In the genomic region with DNA sequence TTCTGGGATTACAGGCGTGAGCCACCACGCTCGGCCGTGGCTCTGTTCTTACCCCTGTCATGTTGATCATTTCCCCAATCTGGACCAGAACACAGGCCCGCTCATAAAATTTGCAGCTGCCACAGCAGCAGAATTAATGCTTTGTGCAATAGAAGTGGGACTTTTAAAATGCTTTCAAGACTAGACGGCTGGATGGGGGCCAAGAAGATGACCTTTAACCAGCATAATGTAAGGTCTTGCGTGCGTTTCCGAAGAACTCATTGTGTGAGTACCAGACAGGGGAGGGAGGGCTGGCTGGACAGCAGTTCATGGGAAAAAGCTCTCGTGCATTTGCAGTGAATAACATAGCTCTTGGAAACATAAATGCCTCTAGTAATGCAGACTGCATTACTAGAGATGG, we compare ENCODE assay signal across 18 cellular contexts. TPM values are rescaled to one million over a fixed set of nuclear protein-coding genes. Genes with fewer than 3 reads are reported as not detected.
DNase-seq lines count a peak whose midpoint lies in the region; ATAC-seq and TF ChIP-seq lines count a peak whose summit lies in the region.
"Had no signal": no experiment of that assay in that cellular context is flagged by ENCODE, and none has a peak within 500 bp of the region (broad histone marks: within the 10 kb centered on the region; RNA-seq: fewer than 3 reads in every experiment).

No MANE protein-coding gene starts in this region.

- no peaks in the 10 kb centered on the region for H3K4me1 ChIP-seq in IMR-90 (ENCODE audit: control insufficient read depth, insufficient read depth, low read length)
- H3K4me1 ChIP-seq in adrenal gland (replicated peaks in 1 of 2), result peaks cover 4 to 12% of the 10 kb centered on the region in 2 donors
- H3K4me1 ChIP-seq in rectal smooth muscle tissue (ENCODE audit: control insufficient read depth, insufficient read depth, low read length), result peaks cover 9% of the 10 kb centered on the region

- no peaks in the 10 kb centered on the region for H3K9me1 ChIP-seq in IMR-90 (ENCODE audit: insufficient read depth, low read length)

- no peak overlapping the region for H2AK5ac ChIP-seq in IMR-90 (ENCODE audit: low read depth, low read length)

- H3K36me3 ChIP-seq in IMR-90 (ENCODE audit: control insufficient read depth, insufficient read depth, low read length) (no peaks in the 10 kb centered on the region), adrenal gland (replicated peaks in 1 of 2) (no peaks in the 10 kb centered on the region), rectal smooth muscle tissue (ENCODE audit: control insufficient read depth, insufficient read depth, low read length) (no peaks in the 10 kb centered on the region)

- no peak overlapping the region for H3K18ac ChIP-seq in IMR-90 (ENCODE audit: low read depth, low read length)

- H3K4me3 Mint-ChIP-seq in CD14-positive monocyte, result no peak overlapping the region
- H3K4me3 Mint-ChIP-seq: activated naive CD4-positive, alpha-beta T cell treated with anti-CD3 and anti-CD28 coated beads for 36 hours; CD8-positive, alpha-beta T cell had no signal

- H3K27me3 ChIP-seq in IMR-90 (ENCODE audit: control insufficient read depth, insufficient read depth, low read length) (no peaks in the 10 kb centered on the region), adrenal gland (no peaks in the 10 kb centered on the region), rectal smooth muscle tissue (ENCODE audit: control insufficient read depth, insufficient read depth, low read length) (no peaks in the 10 kb centered on the region)

- H3K36me3 Mint-ChIP-seq in CD14-positive monocyte, result no peaks in the 10 kb centered on the region
- H3K36me3 Mint-ChIP-seq: CD8-positive, alpha-beta T cell had no signal

- peaks cover 8% of the 10 kb centered on the region for H3K4me1 Mint-ChIP-seq in CD14-positive monocyte

- H2BK15ac ChIP-seq in IMR-90 (ENCODE audit: low read depth, low read length), result no peak overlapping the region

- H4K91ac ChIP-seq in IMR-90 (ENCODE audit: insufficient read depth, low read depth, low read length), result no peak overlapping the region

- DNase-seq in IMR-90 (peak; percentile 82), adrenal gland (peak in 4 of 7 donors; percentile 58 to 79 (median 66)), fibroblast of villous mesenchyme (ENCODE audit: low read depth) (peak; percentile 85), CD14-positive monocyte (ENCODE audit: low spot score) (no peak), SIG-M5 treated with dmso at 0.1 percent for 504 hours (lab: John Stamatoyannopoulos, UW; ENCODE audit: unreplicated experiment) (no peak)
- no peak for DNase-seq in activated CD4-positive, alpha-beta T cell treated with anti-CD3 and anti-CD28 coated beads for 48 hours
- DNase-seq: activated CD8-positive, alpha-beta memory T cell treated with anti-CD3 and anti-CD28 coated beads, Interleukin-2, amount 50 U/mL, for 48 hours; activated naive CD4-positive, alpha-beta T cell treated with anti-CD3 and anti-CD28 coated beads for 36 hours; CD8-positive, alpha-beta T cell; NCI-H1105 treated with DMSO at 0.1 percent for 48 hours; OCI-M1; retina; stimulated activated CD4-positive, alpha-beta T cell treated with anti-CD3 and anti-CD28 coated beads, Interleukin-4, amount 100 ng/mL, for 1 hour had no signal

- H2BK5ac ChIP-seq in IMR-90 (ENCODE audit: low read depth, low read length, poor library complexity, severe bottlenecking), result no peak overlapping the region

- H3K23ac ChIP-seq in IMR-90 (ENCODE audit: low read depth, low read length), result no peak overlapping the region

- 0% methylated on average over 4 of the region's 10 CpGs; no CpG with 5 or more reads in 1 of the 2 experiments for WGBS in IMR-90 (ENCODE audit: extremely low coverage in 2 of 2, insufficient read length in 1 of 2), 2 experiments
- 34 to 55% (median 39%) methylated on average over 10 of the region's 10 CpGs for WGBS in adrenal gland, 4 donors

- no peak overlapping the region for H3K56ac ChIP-seq in IMR-90 (ENCODE audit: extremely low read depth, insufficient read depth, low read length)

- TF ChIP-seq RAD21 in IMR-90 (IDR thresholded peaks at IDR 0.05; ENCODE audit: low read length), result no peak

- no peak overlapping the region for H3K14ac ChIP-seq in IMR-90 (replicated peaks; ENCODE audit: low read depth, low read length)

- dilution Hi-C loops in IMR-90 (cut with HindIII; ENCODE audit: low sequenced_read_pairs, unreplicated experiment), result no loop called here

- TF ChIP-seq POLR2A in IMR-90 (IDR thresholded peaks at IDR 0.05; ENCODE audit: low read depth, low read length), result no peak
- no peak for TF ChIP-seq POLR2A in adrenal gland (IDR thresholded peaks at IDR 0.05)

- CTCF ChIA-PET in IMR-90 (lab: Yijun Ruan, JAX), result interaction anchor here (1.2 kb wide), 1 partner anchor 9 kb away, joined by 8 read pairs; no protein-coding TSS in a partner anchor

- no peak overlapping the region for H3K27ac ChIP-seq in IMR-90 (ENCODE audit: insufficient read depth, low read length)
- no peak overlapping the region for H3K27ac ChIP-seq in adrenal gland
- H3K27ac ChIP-seq in rectal smooth muscle tissue (ENCODE audit: low read depth, low read length), result peak overlapping the region; percentile 21
- H3K27ac ChIP-seq: epithelial cell of prostate had no signal

- H3K9me3 ChIP-seq in IMR-90 (ENCODE audit: control insufficient read depth, insufficient read depth, low read length) (no peaks in the 10 kb centered on the region), adrenal gland (replicated peaks in 1 of 3) (no peaks in the 10 kb centered on the region)

- H4K20me1 ChIP-seq in IMR-90 (ENCODE audit: insufficient read depth, low read length), result no peaks in the 10 kb centered on the region

- H3K9me3 Mint-ChIP-seq in CD14-positive monocyte, result peaks cover 0 to 2% (median 0%) of the 10 kb centered on the region in 7 donors
- H3K9me3 Mint-ChIP-seq: activated naive CD4-positive, alpha-beta T cell treated with anti-CD3 and anti-CD28 coated beads for 36 hours; CD8-positive, alpha-beta T cell had no signal

- in situ Hi-C loops in IMR-90 (cut with MboI; ENCODE audit: low sequenced_read_pairs), result loop anchor here (5.0 kb wide), 1 partner anchor 78 kb away; the partner anchor contains the start of gene NR6A1

- H3K79me1 ChIP-seq in IMR-90 (ENCODE audit: low read depth in 1 of 2, low read length in 2 of 2), result no peaks in the 10 kb centered on the region

- H3K4me3 ChIP-seq in IMR-90 (ENCODE audit: insufficient read depth, low read depth, low read length), result no peak overlapping the region
- H3K4me3 ChIP-seq in adrenal gland, result no peak overlapping the region
- no peak overlapping the region for H3K4me3 ChIP-seq in fibroblast of villous mesenchyme (ENCODE audit: low read depth, low read length)
- H3K4me3 ChIP-seq in rectal smooth muscle tissue (ENCODE audit: low read length), result no peak overlapping the region

- intact Hi-C loops in IMR-90 (cut with micrococcal nuclease), result loop anchor here (5.0 to 10.0 kb wide), 2 partner anchors 138 to 235 kb away; no protein-coding TSS in a partner anchor
- intact Hi-C loops in adrenal gland (cut with DNase I), result loop anchor here in 1 of 2 donors (10.0 kb wide), 1 partner anchor 525 kb away; no protein-coding TSS in a partner anchor
- intact Hi-C loops in CD14-positive monocyte (cut with micrococcal nuclease), result loop anchor here (5.0 kb wide), 2 partner anchors 138 to 232 kb away; no protein-coding TSS in a partner anchor

- H2BK20ac ChIP-seq in IMR-90 (ENCODE audit: low read depth, low read length), result no peak overlapping the region

- H2AK9ac ChIP-seq in IMR-90 (replicated peaks; ENCODE audit: low read depth, low read length, poor library complexity), result no peak overlapping the region

- H3K27me3 Mint-ChIP-seq in CD14-positive monocyte (ENCODE audit: low read depth in 3 of 3), result peaks cover 6 to 13% (median 6%) of the 10 kb centered on the region in 3 donors

- H4K5ac ChIP-seq in IMR-90 (ENCODE audit: low read depth, low read length), result no peak overlapping the region

- no peak overlapping the region for H3K4me2 ChIP-seq in IMR-90 (ENCODE audit: low read depth, low read length)

- no peak overlapping the region for H2BK120ac ChIP-seq in IMR-90 (ENCODE audit: low read depth, low read length)

- ATAC-seq in IMR-90 (ENCODE audit: low read depth) (no peak), GM21447 (IDR thresholded peaks at IDR 0.05; ENCODE audit: unreplicated experiment) (no peak)
- ATAC-seq: activated CD4-positive, CD25-positive, alpha-beta regulatory T cell treated with anti-CD3 and anti-CD28 coated beads, Interleukin-2, amount 50 U/mL, for 24 hours; CD8-positive, alpha-beta T cell had no signal

- POLR2A ChIA-PET in IMR-90 (lab: Charles Lee; ENCODE audit: unreplicated experiment), result no interaction called here

- no peak overlapping the region for H2AFZ ChIP-seq in IMR-90 (replicated peaks; ENCODE audit: low read length, poor library complexity)

- no peak overlapping the region for H3K27ac Mint-ChIP-seq in CD14-positive monocyte
- H3K27ac Mint-ChIP-seq: activated naive CD4-positive, alpha-beta T cell treated with anti-CD3 and anti-CD28 coated beads for 36 hours; CD8-positive, alpha-beta T cell had no signal

- no peak for TF ChIP-seq CTCF in IMR-90 (conservative IDR thresholded peaks at IDR 0.05; ENCODE audit: low read depth, low read length)
- no peak for TF ChIP-seq CTCF in adrenal gland (IDR thresholded peaks at IDR 0.05)
- no peak for TF ChIP-seq CTCF in fibroblast of villous mesenchyme (IDR thresholded peaks at IDR 0.05; ENCODE audit: insufficient read depth, low read depth, low read length)
- no peak for TF ChIP-seq CTCF in CD14-positive monocyte (IDR thresholded peaks at IDR 0.05)

- no TSS peak for BruUV-seq in IMR-90 (replicated peaks; lab: Mats Ljungman, UMichigan)

- H4K8ac ChIP-seq in IMR-90 (ENCODE audit: low read depth in 2 of 2, low read length in 2 of 2), result no peak overlapping the region

- H3K4ac ChIP-seq in IMR-90 (ENCODE audit: low read depth, low read length), result no peak overlapping the region

- H3K9ac ChIP-seq in IMR-90 (ENCODE audit: low read depth, low read length) (no peak overlapping the region), rectal smooth muscle tissue (ENCODE audit: low read length) (no peak overlapping the region)

RNA-seq across cellular contexts. Expression of gene WDR38, which starts 3.5 kb away (rescaled TPM):
- total RNA-seq in IMR-90 (2012; rRNA removed), result not detected in 2 replicates
- polyA plus RNA-seq in IMR-90 (2012; rRNA removed), result not detected in 2 replicates
- polyA plus RNA-seq in IMR-90 (2012; cell fraction: cytosol; rRNA removed), result not detected in 2 replicates
- not detected in 2 replicates for polyA plus RNA-seq in IMR-90 (2012; cell fraction: nucleus; rRNA removed; ENCODE audit: low replicate concordance)
- not detected for total RNA-seq in adrenal gland
- under 1 TPM in 1 of 3 donors, not detected in 2; 0.16 TPM for polyA plus RNA-seq in adrenal gland
- total RNA-seq in fibroblast of villous mesenchyme, result not detected in 2 replicates
- polyA plus RNA-seq in CD14-positive monocyte, result not detected
- total RNA-seq: activated naive CD4-positive, alpha-beta T cell treated with anti-CD3 and anti-CD28 coated beads for 36 hours; CD8-positive, alpha-beta T cell; T-helper 1 cell treated with Interleukin-12 subunit alpha and Interleukin-12 subunit beta and Interleukin-4 antibody, amounts not matched to agents 30 ng/mL and 1 ng/mL, for 36 hours had no signal

RNA-seq across cellular contexts. Expression of gene RPL35, which starts 12.0 kb away (rescaled TPM):
- total RNA-seq in IMR-90 (2012; rRNA removed), result 881 and 1,151 TPM in 2 replicates
- polyA plus RNA-seq in IMR-90 (2012; rRNA removed), result 1,650 and 1,735 TPM in 2 replicates
- polyA plus RNA-seq in IMR-90 (2012; cell fraction: cytosol; rRNA removed), result 3,661 and 4,271 TPM in 2 replicates
- polyA plus RNA-seq in IMR-90 (2012; cell fraction: nucleus; rRNA removed; ENCODE audit: low replicate concordance), result 742 and 1,804 TPM in 2 replicates
- total RNA-seq in adrenal gland, result 1,000 to 10,000 TPM in 7 of 8 donors, 100 to 1,000 TPM in 1; 884 to 1,836 (median 1,225) TPM
- polyA plus RNA-seq in adrenal gland, result 1,000 to 10,000 TPM; 1,560 to 4,952 (median 4,757) TPM
- total RNA-seq in fibroblast of villous mesenchyme, result 1,727 and 1,986 TPM in 2 replicates
- polyA plus RNA-seq in CD14-positive monocyte, result 100 to 1,000 TPM; 660 to 828 TPM

RNA-seq across cellular contexts. Expression of gene ARPC5L, which starts 12.1 kb away (rescaled TPM):
- total RNA-seq in IMR-90 (2012; rRNA removed) (11.1 and 19.7 TPM in 2 replicates), adrenal gland (10 to 100 TPM; 20.7 to 86.8 (median 37.6) TPM), fibroblast of villous mesenchyme (14.2 TPM in 2 replicates)
- polyA plus RNA-seq in IMR-90 (2012; rRNA removed) (53.8 and 57.4 TPM in 2 replicates), adrenal gland (10 to 100 TPM; 35.9 to 97.6 (median 38.4) TPM), CD14-positive monocyte (10 to 100 TPM; 16.0 to 20.7 TPM)
- polyA plus RNA-seq in IMR-90 (2012; cell fraction: cytosol; rRNA removed), result 40.2 and 49.0 TPM in 2 replicates
- polyA plus RNA-seq in IMR-90 (2012; cell fraction: nucleus; rRNA removed; ENCODE audit: low replicate concordance), result 25.4 and 61.2 TPM in 2 replicates

Comparison
In these comparisons a context has a peak if more than half of its experiments do, and no peak if none do; other contexts are left out.
1. DNase-seq: peak in IMR-90 (single experiment), adrenal gland (4 of 7) and fibroblast of villous mesenchyme (single experiment); none in CD14-positive monocyte (single experiment), activated CD4-positive, alpha-beta T cell treated with anti-CD3 and anti-CD28 coated beads for 48 hours (single experiment) and SIG-M5 treated with dmso at 0.1 percent for 504 hours (single experiment).